ENCODE assay signal across 1 cellular context in the genomic region with DNA sequence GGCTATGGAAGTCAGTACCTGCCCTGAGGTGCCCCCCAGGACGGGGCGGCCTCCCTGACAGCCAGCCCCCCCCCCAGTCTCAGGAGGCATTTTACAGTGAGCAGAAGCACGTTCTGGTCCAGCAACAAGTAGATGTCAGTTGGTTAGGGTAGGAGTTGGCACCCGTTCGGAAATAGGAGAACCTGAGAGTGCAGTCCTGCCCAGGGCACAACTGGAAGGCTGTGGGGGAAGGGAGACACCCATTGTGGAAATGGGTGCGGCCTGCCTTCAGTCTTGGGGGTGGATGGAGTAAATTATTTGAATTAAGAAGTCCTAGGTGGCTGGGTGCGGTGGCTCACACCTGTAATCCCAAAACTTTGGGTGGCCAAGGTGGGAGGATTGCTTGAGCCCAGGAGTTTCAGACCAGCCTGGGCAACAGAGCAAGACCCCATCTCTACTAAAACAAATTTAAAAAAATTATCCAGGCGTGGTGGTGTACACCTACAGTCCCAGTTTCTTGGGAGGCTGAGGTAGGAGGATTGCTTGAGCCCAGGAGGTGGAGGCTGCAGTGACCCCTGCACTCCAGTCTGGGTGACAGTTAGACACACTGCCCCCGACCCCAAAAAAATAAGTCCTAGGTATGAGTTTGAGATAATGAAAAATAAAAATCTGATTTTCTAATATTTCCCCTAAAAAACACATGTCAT.
TF ChIP-seq lines count a peak whose summit lies in the region.

No MANE protein-coding gene starts in this region.

TF ChIP-seq in K562, 482 proteins besides CTCF, POLR2A, EP300 and RAD21 (continued from another document):
- TF ChIP-seq, protein P1, sequence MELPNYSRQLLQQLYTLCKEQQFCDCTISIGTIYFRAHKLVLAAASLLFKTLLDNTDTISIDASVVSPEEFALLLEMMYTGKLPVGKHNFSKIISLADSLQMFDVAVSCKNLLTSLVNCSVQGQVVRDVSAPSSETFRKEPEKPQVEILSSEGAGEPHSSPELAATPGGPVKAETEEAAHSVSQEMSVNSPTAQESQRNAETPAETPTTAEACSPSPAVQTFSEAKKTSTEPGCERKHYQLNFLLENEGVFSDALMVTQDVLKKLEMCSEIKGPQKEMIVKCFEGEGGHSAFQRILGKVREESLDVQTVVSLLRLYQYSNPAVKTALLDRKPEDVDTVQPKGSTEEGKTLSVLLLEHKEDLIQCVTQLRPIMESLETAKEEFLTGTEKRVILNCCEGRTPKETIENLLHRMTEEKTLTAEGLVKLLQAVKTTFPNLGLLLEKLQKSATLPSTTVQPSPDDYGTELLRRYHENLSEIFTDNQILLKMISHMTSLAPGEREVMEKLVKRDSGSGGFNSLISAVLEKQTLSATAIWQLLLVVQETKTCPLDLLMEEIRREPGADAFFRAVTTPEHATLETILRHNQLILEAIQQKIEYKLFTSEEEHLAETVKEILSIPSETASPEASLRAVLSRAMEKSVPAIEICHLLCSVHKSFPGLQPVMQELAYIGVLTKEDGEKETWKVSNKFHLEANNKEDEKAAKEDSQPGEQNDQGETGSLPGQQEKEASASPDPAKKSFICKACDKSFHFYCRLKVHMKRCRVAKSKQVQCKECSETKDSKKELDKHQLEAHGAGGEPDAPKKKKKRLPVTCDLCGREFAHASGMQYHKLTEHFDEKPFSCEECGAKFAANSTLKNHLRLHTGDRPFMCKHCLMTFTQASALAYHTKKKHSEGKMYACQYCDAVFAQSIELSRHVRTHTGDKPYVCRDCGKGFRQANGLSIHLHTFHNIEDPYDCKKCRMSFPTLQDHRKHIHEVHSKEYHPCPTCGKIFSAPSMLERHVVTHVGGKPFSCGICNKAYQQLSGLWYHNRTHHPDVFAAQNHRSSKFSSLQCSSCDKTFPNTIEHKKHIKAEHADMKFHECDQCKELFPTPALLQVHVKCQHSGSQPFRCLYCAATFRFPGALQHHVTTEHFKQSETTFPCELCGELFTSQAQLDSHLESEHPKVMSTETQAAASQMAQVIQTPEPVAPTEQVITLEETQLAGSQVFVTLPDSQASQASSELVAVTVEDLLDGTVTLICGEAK (IDR thresholded peaks at IDR 0.05) = no peak
- TF ChIP-seq, protein P1 (CRISPR knock-in tag; IDR thresholded peaks at IDR 0.05) = 0 out of 2 replicates have a peak, but pooled peaks have one; percentile 36
- TF ChIP-seq POLR3G (IDR thresholded peaks at IDR 0.05; ENCODE audit: extremely low read depth, insufficient read length, insufficient replicate concordance) = no peak
- no peak for TF ChIP-seq RBM15 (IDR thresholded peaks at IDR 0.05; ENCODE audit: insufficient read depth, low read length)
- peak; percentile 55 for TF ChIP-seq RBM25 (IDR thresholded peaks at IDR 0.05; ENCODE audit: low read depth, low read length, severe bottlenecking)
- peak; percentile 37; the same call in 1 of the 2 replicates for TF ChIP-seq KAT7 (CRISPR knock-in tag; IDR thresholded peaks at IDR 0.05; ENCODE audit: borderline replicate concordance)
- TF ChIP-seq ZBED1 (IDR thresholded peaks at IDR 0.05) = 0 out of 2 replicates have a peak, but pooled peaks have one; percentile 11
- TF ChIP-seq, protein P2, sequence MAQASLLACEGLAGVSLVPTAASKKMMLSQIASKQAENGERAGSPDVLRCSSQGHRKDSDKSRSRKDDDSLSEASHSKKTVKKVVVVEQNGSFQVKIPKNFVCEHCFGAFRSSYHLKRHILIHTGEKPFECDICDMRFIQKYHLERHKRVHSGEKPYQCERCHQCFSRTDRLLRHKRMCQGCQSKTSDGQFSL (CRISPR knock-in tag; IDR thresholded peaks at IDR 0.05) = peak; percentile 96
- TF ChIP-seq, protein P2 (tag; IDR thresholded peaks at IDR 0.05) = peak in 1 of 2 experiments; percentile 60; a peak in 2 of 4 replicates
- TF ChIP-seq ZNF121 (CRISPR knock-in tag; conservative IDR thresholded peaks at IDR 0.05) = peak; percentile 95
- 0 out of 2 replicates have a peak, but pooled peaks have one; percentile 1 for TF ChIP-seq MAFF (IDR thresholded peaks at IDR 0.05; ENCODE audit: low read length)
- TF ChIP-seq, protein P3, sequence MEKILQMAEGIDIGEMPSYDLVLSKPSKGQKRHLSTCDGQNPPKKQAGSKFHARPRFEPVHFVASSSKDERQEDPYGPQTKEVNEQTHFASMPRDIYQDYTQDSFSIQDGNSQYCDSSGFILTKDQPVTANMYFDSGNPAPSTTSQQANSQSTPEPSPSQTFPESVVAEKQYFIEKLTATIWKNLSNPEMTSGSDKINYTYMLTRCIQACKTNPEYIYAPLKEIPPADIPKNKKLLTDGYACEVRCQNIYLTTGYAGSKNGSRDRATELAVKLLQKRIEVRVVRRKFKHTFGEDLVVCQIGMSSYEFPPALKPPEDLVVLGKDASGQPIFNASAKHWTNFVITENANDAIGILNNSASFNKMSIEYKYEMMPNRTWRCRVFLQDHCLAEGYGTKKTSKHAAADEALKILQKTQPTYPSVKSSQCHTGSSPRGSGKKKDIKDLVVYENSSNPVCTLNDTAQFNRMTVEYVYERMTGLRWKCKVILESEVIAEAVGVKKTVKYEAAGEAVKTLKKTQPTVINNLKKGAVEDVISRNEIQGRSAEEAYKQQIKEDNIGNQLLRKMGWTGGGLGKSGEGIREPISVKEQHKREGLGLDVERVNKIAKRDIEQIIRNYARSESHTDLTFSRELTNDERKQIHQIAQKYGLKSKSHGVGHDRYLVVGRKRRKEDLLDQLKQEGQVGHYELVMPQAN (IDR thresholded peaks at IDR 0.05; ENCODE audit: borderline replicate concordance) = 0 out of 2 replicates have a peak, but pooled peaks have one; percentile 54
- 0 out of 2 replicates have a peak, but pooled peaks have one; percentile 45 for TF ChIP-seq HNRNPUL1 (IDR thresholded peaks at IDR 0.05; ENCODE audit: low read length)
- TF ChIP-seq MIER1 (IDR thresholded peaks at IDR 0.05; ENCODE audit: low read depth) = no peak
- TF ChIP-seq, protein P4, sequence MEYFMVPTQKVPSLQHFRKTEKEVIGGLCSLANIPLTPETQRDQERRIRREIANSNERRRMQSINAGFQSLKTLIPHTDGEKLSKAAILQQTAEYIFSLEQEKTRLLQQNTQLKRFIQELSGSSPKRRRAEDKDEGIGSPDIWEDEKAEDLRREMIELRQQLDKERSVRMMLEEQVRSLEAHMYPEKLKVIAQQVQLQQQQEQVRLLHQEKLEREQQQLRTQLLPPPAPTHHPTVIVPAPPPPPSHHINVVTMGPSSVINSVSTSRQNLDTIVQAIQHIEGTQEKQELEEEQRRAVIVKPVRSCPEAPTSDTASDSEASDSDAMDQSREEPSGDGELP (CRISPR knock-in tag; IDR thresholded peaks at IDR 0.05; ENCODE audit: borderline replicate concordance) = peak; percentile 63; the same call in 1 of the 2 replicates
- no peak for TF ChIP-seq DMBX1 (CRISPR knock-in tag; IDR thresholded peaks at IDR 0.05; ENCODE audit: borderline replicate concordance)
